In genomic region chr3:113249111-113249510, GRCh38 we compare ENCODE assay signal across 1 cellular context.
TF ChIP-seq lines count a peak whose summit lies in the region.

No MANE protein-coding gene starts in this region.

TF ChIP-seq in GM23338, 12 proteins besides CTCF, POLR2A, EP300 and RAD21 (continued from another document):
- no peak for TF ChIP-seq ZNF462 (CRISPR knock-in tag; IDR thresholded peaks at IDR 0.05)
- TF ChIP-seq POLR2AphosphoS5 (IDR thresholded peaks at IDR 0.05; ENCODE audit: low read depth), result no peak
- no peak for TF ChIP-seq EZH2 (IDR thresholded peaks at IDR 0.05; ENCODE audit: low read depth, unreplicated experiment)
- no peak for TF ChIP-seq ZNF114 (CRISPR knock-in tag; IDR thresholded peaks at IDR 0.05)
